In the genomic region with DNA sequence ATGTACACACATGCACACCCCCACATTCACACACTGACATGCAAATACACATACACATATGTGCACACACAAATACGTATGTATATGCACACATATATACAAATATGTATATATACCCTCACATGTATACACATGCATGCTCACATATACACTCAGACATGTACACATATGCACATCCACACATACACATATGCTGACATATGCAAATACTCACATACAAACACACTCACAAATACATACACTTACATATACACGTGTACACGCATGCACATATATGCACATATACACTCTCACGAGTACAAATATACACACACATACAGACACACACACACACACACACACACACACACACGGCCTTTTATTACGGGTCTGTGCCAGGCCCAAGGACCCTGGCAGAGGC, we compare ENCODE assay signal across 20 cellular contexts. TPM values are rescaled to one million over a fixed set of nuclear protein-coding genes. Genes with fewer than 3 reads are reported as not detected.
DNase-seq lines count a peak whose midpoint lies in the region; ATAC-seq, FAIRE-seq and TF ChIP-seq lines count a peak whose summit lies in the region.
"Had no signal": no experiment of that assay in that cellular context is flagged by ENCODE, and none has a peak within 500 bp of the region (broad histone marks: within the 10 kb centered on the region; RNA-seq: fewer than 3 reads in every experiment).

No MANE protein-coding gene starts in this region.

- H3K4me2 ChIP-seq in K562 (ENCODE audit: insufficient read depth, low read length), result no peak overlapping the region

- no peaks in the 10 kb centered on the region for H4K20me1 ChIP-seq in K562 (replicated peaks; ENCODE audit: control insufficient read depth, insufficient read depth, low read length)

- H3K27me3 Mint-ChIP-seq in natural killer cell (ENCODE audit: low read depth in 2 of 2) (no peaks in the 10 kb centered on the region), T-helper 17 cell (no peaks in the 10 kb centered on the region), type B pancreatic cell (no peaks in the 10 kb centered on the region)
- H3K27me3 Mint-ChIP-seq in natural killer cell treated with Interleukin-12 subunit alpha and Interleukin-12 subunit beta and Interleukin-15 and Interleukin-18, amount 100 ng/mL, for 72 hours, result no peaks in the 10 kb centered on the region

- H3K27me3 ChIP-seq in K562 (ENCODE audit: control insufficient read depth in 2 of 2, insufficient read depth in 2 of 2, low read length in 2 of 2), result peaks cover 0 to 7% of the 10 kb centered on the region in 2 experiments; a peak in 1 of 5 replicates
- H3K27me3 ChIP-seq: MG63, thyroid gland had no signal

- H3K4me3 Mint-ChIP-seq in natural killer cell (peak overlapping the region; percentile 11), T-helper 17 cell (peak overlapping the region; percentile 94), type B pancreatic cell (no peak overlapping the region)
- H3K4me3 Mint-ChIP-seq in natural killer cell treated with Interleukin-12 subunit alpha and Interleukin-12 subunit beta and Interleukin-15 and Interleukin-18, amount 100 ng/mL, for 72 hours, result no peak overlapping the region
- H3K4me3 Mint-ChIP-seq: H9 had no signal

- no peak overlapping the region for H3K27ac ChIP-seq in K562 (ENCODE audit: extremely low read depth, low read depth, low read length)
- H3K27ac ChIP-seq: coronary artery, thyroid gland had no signal

- no peak for TF ChIP-seq POLR2A in K562 (conservative IDR thresholded peaks at IDR 0.05)

- H3K4me1 Mint-ChIP-seq in natural killer cell (peaks cover 66 to 76% of the 10 kb centered on the region in 2 donors), T-helper 17 cell (peaks cover 74% of the 10 kb centered on the region), type B pancreatic cell (ENCODE audit: unreplicated experiment) (peaks cover 17% of the 10 kb centered on the region)
- peaks cover 44 to 47% of the 10 kb centered on the region in 2 donors for H3K4me1 Mint-ChIP-seq in natural killer cell treated with Interleukin-12 subunit alpha and Interleukin-12 subunit beta and Interleukin-15 and Interleukin-18, amount 100 ng/mL, for 72 hours (ENCODE audit: low read depth in 2 of 2)

- no peak for DNase-seq in natural killer cell
- no peak for DNase-seq in natural killer cell treated with Interleukin-12 subunit alpha and Interleukin-12 subunit beta and Interleukin-15 and Interleukin-18, amount 100 ng/mL, for 72 hours (ENCODE audit: low spot score)
- DNase-seq in T-helper 17 cell, result no peak
- no peak for DNase-seq in K562 (ENCODE audit: extremely low read depth in 1 of 4, low spot score in 3 of 4)
- DNase-seq in urothelium cell line (ENCODE audit: low spot score), result no peak
- no peak for DNase-seq in UCSD-AML1 (lab: John Stamatoyannopoulos, UW; ENCODE audit: unreplicated experiment)
- no peak for DNase-seq in type B pancreatic cell (ENCODE audit: extremely low spot score, unreplicated experiment)
- DNase-seq: activated CD4-positive, alpha-beta T cell treated with anti-CD3 and anti-CD28 coated beads for 1 hour; GF-D8; H9; MG63; NCI-H1417; NCI-H2171; nucleus accumbens; thyroid gland had no signal

- no peak overlapping the region for H3K9ac ChIP-seq in K562 (ENCODE audit: insufficient read depth in 1 of 2, low read depth in 2 of 2, low read length in 2 of 2)

- TF ChIP-seq CTCF in natural killer cell (IDR thresholded peaks at IDR 0.05), result no peak
- no peak for TF ChIP-seq CTCF in K562 (IDR thresholded peaks at IDR 0.05 in 2 of 3, conservative IDR thresholded peaks at IDR 0.05 in 1 of 3; ENCODE audit: insufficient read depth in 2 of 3, low read depth in 1 of 3, low read length in 3 of 3)
- no peak for TF ChIP-seq CTCF in type B pancreatic cell (conservative IDR thresholded peaks at IDR 0.05)

- no peak overlapping the region for H2AFZ ChIP-seq in K562 (ENCODE audit: low read depth, low read length)

- H3K9me3 Mint-ChIP-seq in natural killer cell (no peaks in the 10 kb centered on the region), type B pancreatic cell (no peaks in the 10 kb centered on the region)
- H3K9me3 Mint-ChIP-seq in natural killer cell treated with Interleukin-12 subunit alpha and Interleukin-12 subunit beta and Interleukin-15 and Interleukin-18, amount 100 ng/mL, for 72 hours, result no peaks in the 10 kb centered on the region
- H3K9me3 Mint-ChIP-seq: H9 had no signal

- POLR2A ChIA-PET in K562 (lab: Yijun Ruan, JAX), result no interaction called here

- ATAC-seq in natural killer cell (peak in 1 of 3 donors; percentile 21), T-helper 17 cell (no peak), K562 (no peak)
- no peak for ATAC-seq in natural killer cell treated with Interleukin-12 subunit alpha and Interleukin-12 subunit beta and Interleukin-15 and Interleukin-18, amount 100 ng/mL, for 72 hours

- in situ Hi-C loops in K562 (cut with MboI), result no loop called here

- no peak overlapping the region for H3K4me3 ChIP-seq in K562
- H3K4me3 ChIP-seq: coronary artery, lung, MG63, skin epidermis, thyroid gland had no signal

- H3K36me3 ChIP-seq in K562 (ENCODE audit: control insufficient read depth, insufficient read depth, low read length), result no peaks in the 10 kb centered on the region
- H3K36me3 ChIP-seq: MG63, thyroid gland had no signal

- CTCF ChIA-PET in K562 (lab: Yijun Ruan, JAX; ENCODE audit: low intra/inter-chr PET ratio), result no interaction called here

- WGBS in K562 (ENCODE audit: insufficient coverage, low coverage, missing lambda C conversion rate), result 3% methylated on average over 5 of the region's 6 CpGs

- TF ChIP-seq RAD21 in K562 (CRISPR knock-in tag; conservative IDR thresholded peaks at IDR 0.05 in 1 of 2, IDR thresholded peaks at IDR 0.05 in 1 of 2), result no peak

- no peaks in the 10 kb centered on the region for H3K9me1 ChIP-seq in K562 (ENCODE audit: control insufficient read depth, insufficient read depth, low read length)

- H3K4me1 ChIP-seq in K562 (replicated peaks in 1 of 2; ENCODE audit: control insufficient read depth in 2 of 2, insufficient read depth in 2 of 2, low read length in 2 of 2), result no peaks in the 10 kb centered on the region

- H3K36me3 Mint-ChIP-seq in natural killer cell, result no peaks in the 10 kb centered on the region
- no peaks in the 10 kb centered on the region for H3K36me3 Mint-ChIP-seq in natural killer cell treated with Interleukin-12 subunit alpha and Interleukin-12 subunit beta and Interleukin-15 and Interleukin-18, amount 100 ng/mL, for 72 hours
- H3K36me3 Mint-ChIP-seq in T-helper 17 cell (ENCODE audit: low read depth), result peaks cover 7% of the 10 kb centered on the region
- peaks cover 7% of the 10 kb centered on the region for H3K36me3 Mint-ChIP-seq in type B pancreatic cell

- FAIRE-seq in K562 (lab: Jason Lieb, UNC), result no peak
- peak; percentile 30 for FAIRE-seq in urothelium cell line (lab: Jason Lieb, UNC)
- FAIRE-seq: bronchial epithelial cell, TTC549 had no signal

- no TSS peak for BruUV-seq in K562 (replicated peaks; lab: Mats Ljungman, UMichigan)

- H3K27ac Mint-ChIP-seq in natural killer cell (peak overlapping the region; percentile 48 to 53), T-helper 17 cell (peak overlapping the region; percentile 100), type B pancreatic cell (no peak overlapping the region)
- peak overlapping the region in 1 of 2 donors; percentile 53 for H3K27ac Mint-ChIP-seq in natural killer cell treated with Interleukin-12 subunit alpha and Interleukin-12 subunit beta and Interleukin-15 and Interleukin-18, amount 100 ng/mL, for 72 hours
- H3K27ac Mint-ChIP-seq: H9 had no signal

- no peaks in the 10 kb centered on the region for H3K79me2 ChIP-seq in K562 (ENCODE audit: control insufficient read depth, insufficient read depth, low read length)

- TF ChIP-seq EP300 in K562 (IDR thresholded peaks at IDR 0.05; ENCODE audit: low read length), result no peak

- no peaks in the 10 kb centered on the region for H3K9me3 ChIP-seq in T-helper 17 cell (ENCODE audit: control insufficient read depth, low read length, poor library complexity, severe bottlenecking)
- H3K9me3 ChIP-seq in K562 (replicated peaks; ENCODE audit: control insufficient read depth, insufficient read depth, low read depth, low read length), result no peaks in the 10 kb centered on the region
- H3K9me3 ChIP-seq: MG63, thyroid gland had no signal

- intact Hi-C loops in natural killer cell (cut with micrococcal nuclease), result no loop called here
- intact Hi-C loops in K562 (cut with micrococcal nuclease), result no loop called here

TF ChIP-seq in K562, 482 proteins besides CTCF, POLR2A, EP300 and RAD21 (continues in another document):
- TF ChIP-seq KLF13 (tag; IDR thresholded peaks at IDR 0.05; ENCODE audit: borderline replicate concordance, low read depth) (no peak), MAFK (IDR thresholded peaks at IDR 0.05; ENCODE audit: low read length) (peak; percentile 51)

RNA-seq across cellular contexts. Expression of gene BCL11B, which starts 54.9 kb away (rescaled TPM):
- 10 to 100 TPM; 43.5 to 61.5 (median 56.2) TPM for total RNA-seq in natural killer cell
- 10 to 100 TPM; 12.9 to 27.6 TPM for total RNA-seq in natural killer cell treated with Interleukin-12 subunit alpha and Interleukin-12 subunit beta and Interleukin-15 and Interleukin-18, amount 100 ng/mL, for 72 hours
- total RNA-seq in T-helper 17 cell, result 100 to 1,000 TPM; 167 to 174 TPM
- total RNA-seq in K562 (2011; cell fraction: chromatin; rRNA removed; ENCODE audit: low replicate concordance), result not detected in 2 replicates
- total RNA-seq in K562 (2011; cell fraction: nucleolus; rRNA removed), result not detected in 2 replicates
- not detected in 2 replicates for total RNA-seq in K562 (2011; cell fraction: nucleoplasm; rRNA removed)
- not detected in 2 replicates for total RNA-seq in K562 (2014; rRNA removed)
- not detected in 2 replicates for total RNA-seq in K562 (2014; rRNA removed; fragmentation: Illumina TruSeq; extraction: Trizol)
- not detected in 2 replicates for total RNA-seq in K562 (2015; rRNA removed; fragmentation: Illumina TruSeq; extraction: Trizol)
- 0.09 and 0.18 TPM in 2 replicates for total RNA-seq in K562 (2021)
- not detected in 2 replicates for polyA plus RNA-seq in K562 (2011; rRNA removed)
- not detected in 2 replicates for polyA plus RNA-seq in K562 (2011; cell fraction: cytosol; rRNA removed)
- not detected in 2 replicates for polyA plus RNA-seq in K562 (2011; cell fraction: nucleus; rRNA removed)
- 0.01 TPM in 1 of 2 replicates, not detected in the other for polyA plus RNA-seq in K562 (2012)
- not detected in 2 replicates for polyA plus RNA-seq in K562 (2014; fragmentation: Illumina TruSeq; extraction: Trizol)
- not detected for polyA plus RNA-seq in K562 (2014; fragmentation: Nextera tagmentation; extraction: Ambion mirVana)
- polyA plus RNA-seq in K562 (2014; rRNA removed), result not detected in 2 replicates
- not detected in 2 replicates for polyA minus RNA-seq in K562 (2011; rRNA and poly(A)+ RNA removed)
- not detected in 2 replicates for polyA minus RNA-seq in K562 (2011; cell fraction: cytosol; rRNA and poly(A)+ RNA removed)
- polyA minus RNA-seq in K562 (2011; cell fraction: nucleus; rRNA and poly(A)+ RNA removed), result not detected in 2 replicates
- total RNA-seq in type B pancreatic cell (ENCODE audit: low replicate concordance), result 11.4 and 32.0 TPM in 2 replicates

Comparison
In these comparisons a context has a peak if more than half of its experiments do, and no peak if none do; other contexts are left out.
1. H3K4me3 Mint-ChIP-seq: peak in natural killer cell (single experiment) and T-helper 17 cell (single experiment); none in natural killer cell treated with Interleukin-12 subunit alpha and Interleukin-12 subunit beta and Interleukin-15 and Interleukin-18, amount 100 ng/mL, for 72 hours (single experiment) and type B pancreatic cell (single experiment).
2. RNA of gene BCL11B, which starts 54.9 kb away (total RNA-seq): 167 to 174 TPM in T-helper 17 cell, 43.5 to 61.5 TPM in natural killer cell, 12.9 to 27.6 TPM in natural killer cell treated with Interleukin-12 subunit alpha and Interleukin-12 subunit beta and Interleukin-15 and Interleukin-18, amount 100 ng/mL, for 72 hours and 11.4 to 32.0 TPM in type B pancreatic cell; 0.09 to 0.18 TPM in K562; every median in the first group is over 10 times any median in the second.